8 cellular contexts compared by ENCODE assay signal in the genomic region with DNA sequence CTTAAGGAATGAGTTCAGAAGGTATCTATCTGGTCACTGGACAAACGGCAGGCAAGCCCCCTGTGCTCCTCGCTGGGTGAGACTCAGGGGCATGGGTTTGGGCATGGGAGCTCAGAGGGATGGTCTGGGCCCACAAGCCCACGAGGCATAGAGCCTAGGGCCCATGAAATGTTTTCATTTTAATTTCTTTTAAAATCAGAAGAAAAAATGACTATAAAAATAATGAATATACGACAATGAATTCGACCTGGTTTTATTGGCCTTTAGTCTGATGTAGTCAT.
DNase-seq lines count a peak whose midpoint lies in the region; ATAC-seq and TF ChIP-seq lines count a peak whose summit lies in the region.

No MANE protein-coding gene starts in this region.

- intact Hi-C loops in right lobe of liver (cut with DNase I) = no loop called here
- intact Hi-C loops in tibial artery (cut with DNase I; ENCODE audit: low total_unique reads) = no loop called here

- no peak for TF ChIP-seq CTCF in right lobe of liver (IDR thresholded peaks at IDR 0.05)
- no peak for TF ChIP-seq CTCF in tibial artery (IDR thresholded peaks at IDR 0.05)

- H3K4me1 Mint-ChIP-seq in activated T-cell treated with anti-CD3 and anti-CD28 coated beads, Interleukin-2, amount 50 U/mL, for 72 hours (ENCODE audit: low read depth) = peaks cover 58% of the 10 kb centered on the region

- H3K4me1 ChIP-seq in right lobe of liver (peaks cover 0 to 38% (median 26%) of the 10 kb centered on the region in 4 donors), tibial artery (peaks cover 0 to 84% (median 62%) of the 10 kb centered on the region in 4 donors)

- DNase-seq in activated T-cell treated with anti-CD3 and anti-CD28 coated beads, Interleukin-2, amount 50 U/mL, for 72 hours = no peak
- DNase-seq in activated T-cell treated with anti-CD3 and anti-CD28 coated beads, Interleukin-2, amount 50 U/mL, for 1 hour = no peak
- DNase-seq in right lobe of liver = peak; percentile 18 to 40 (median 35)
- peak in 1 of 2 donors; percentile 18 for DNase-seq in tibial artery
- no peak for DNase-seq in KG1 (lab: John Stamatoyannopoulos, UW)
- no peak for DNase-seq in activated CD4-positive, alpha-beta T cell treated with anti-CD3 and anti-CD28 coated beads for 48 hours
- no peak for DNase-seq in NCI-H82 (lab: John Stamatoyannopoulos, UW)

- no peaks in the 10 kb centered on the region for H3K27me3 Mint-ChIP-seq in activated T-cell treated with anti-CD3 and anti-CD28 coated beads, Interleukin-2, amount 50 U/mL, for 72 hours (ENCODE audit: low read depth)

- H3K9me3 ChIP-seq in right lobe of liver (no peaks in the 10 kb centered on the region), tibial artery (no peaks in the 10 kb centered on the region)

- peak overlapping the region; percentile 95 for H3K27ac Mint-ChIP-seq in activated T-cell treated with anti-CD3 and anti-CD28 coated beads, Interleukin-2, amount 50 U/mL, for 72 hours

- no peak for ATAC-seq in activated T-cell treated with anti-CD3 and anti-CD28 coated beads, Interleukin-2, amount 50 U/mL, for 72 hours (replicated peaks in 1 of 2)
- no peak for ATAC-seq in right lobe of liver

- no peaks in the 10 kb centered on the region for H3K9me3 Mint-ChIP-seq in activated T-cell treated with anti-CD3 and anti-CD28 coated beads, Interleukin-2, amount 50 U/mL, for 72 hours

- H3K4me3 Mint-ChIP-seq in activated T-cell treated with anti-CD3 and anti-CD28 coated beads, Interleukin-2, amount 50 U/mL, for 72 hours = peak overlapping the region; percentile 91 to 95

- H3K27ac ChIP-seq in adipose tissue (ENCODE audit: low read depth, low read length) (peak overlapping the region; percentile 71), right lobe of liver (peak overlapping the region; percentile 86 to 97 (median 91)), tibial artery (peak overlapping the region; percentile 98 to 99)

- H3K4me3 ChIP-seq in right lobe of liver (peak overlapping the region; percentile 54 to 72 (median 69)), tibial artery (peak overlapping the region; percentile 84 to 96)

- 23 to 31% (median 25%) methylated on average over 5 of the region's 5 CpGs for WGBS in adipose tissue, 3 donors
- 17% methylated on average over 5 of the region's 5 CpGs for WGBS in right lobe of liver (ENCODE audit: insufficient coverage, low coverage, low lambda C conversion rate, missing lambda C conversion rate)

- peaks cover 0 to 2% of the 10 kb centered on the region in 2 donors for H3K36me3 Mint-ChIP-seq in activated T-cell treated with anti-CD3 and anti-CD28 coated beads, Interleukin-2, amount 50 U/mL, for 72 hours (ENCODE audit: insufficient read depth in 2 of 2)

- H3K36me3 ChIP-seq in right lobe of liver (no peaks in the 10 kb centered on the region), tibial artery (peaks cover 0 to 10% (median 0%) of the 10 kb centered on the region in 3 donors)

- H3K27me3 ChIP-seq in right lobe of liver (no peaks in the 10 kb centered on the region), tibial artery (no peaks in the 10 kb centered on the region)

- TF ChIP-seq POLR2A in right lobe of liver (IDR thresholded peaks at IDR 0.05) = no peak

Comparison
In these comparisons a context has a peak if more than half of its experiments do, and no peak if none do; other contexts are left out.
1. DNase-seq: peak in right lobe of liver (3 of 3); none in activated T-cell treated with anti-CD3 and anti-CD28 coated beads, Interleukin-2, amount 50 U/mL, for 72 hours (0 of 2), activated T-cell treated with anti-CD3 and anti-CD28 coated beads, Interleukin-2, amount 50 U/mL, for 1 hour (single experiment), KG1 (single experiment), activated CD4-positive, alpha-beta T cell treated with anti-CD3 and anti-CD28 coated beads for 48 hours (single experiment) and NCI-H82 (single experiment).
2. Peak in every context shown above with its lines, with median percentiles within 50 percentile points of each other: H3K27ac ChIP-seq.